ENCODE assay signal across 1 cellular context in the genomic region with DNA sequence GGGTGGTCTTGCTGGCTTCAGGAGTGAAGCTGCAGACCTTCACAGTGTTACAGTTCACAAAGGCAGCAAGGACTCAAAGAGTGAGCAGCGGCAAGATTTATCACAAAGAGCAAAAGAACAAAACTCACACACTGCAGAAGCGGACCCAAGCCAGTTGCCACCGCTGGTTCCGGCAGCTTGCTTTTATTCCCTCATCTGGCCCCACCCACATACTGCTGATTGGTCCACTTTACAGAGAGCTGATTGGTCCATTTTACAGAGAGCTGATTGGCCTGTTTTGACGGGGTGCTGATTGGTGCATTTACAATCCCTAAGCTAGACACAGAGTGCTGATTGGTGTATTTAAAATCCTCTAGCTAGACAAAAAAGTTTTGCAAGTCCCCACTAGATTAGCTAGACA.
A peak's percentile ranks its signal among the peaks of the same experiment; 100 is the strongest.
TF ChIP-seq lines count a peak whose summit lies in the region.

No MANE protein-coding gene starts in this region.

TF ChIP-seq in K562, 482 proteins besides CTCF, POLR2A, EP300 and RAD21:
- no peak for TF ChIP-seq NCOR1 (IDR thresholded peaks at IDR 0.05)
- no peak for TF ChIP-seq NONO (IDR thresholded peaks at IDR 0.05; ENCODE audit: low read depth in 2 of 2, low read length in 1 of 2)
- no peak for TF ChIP-seq ARID2 (IDR thresholded peaks at IDR 0.05)
- TF ChIP-seq, protein P1, sequence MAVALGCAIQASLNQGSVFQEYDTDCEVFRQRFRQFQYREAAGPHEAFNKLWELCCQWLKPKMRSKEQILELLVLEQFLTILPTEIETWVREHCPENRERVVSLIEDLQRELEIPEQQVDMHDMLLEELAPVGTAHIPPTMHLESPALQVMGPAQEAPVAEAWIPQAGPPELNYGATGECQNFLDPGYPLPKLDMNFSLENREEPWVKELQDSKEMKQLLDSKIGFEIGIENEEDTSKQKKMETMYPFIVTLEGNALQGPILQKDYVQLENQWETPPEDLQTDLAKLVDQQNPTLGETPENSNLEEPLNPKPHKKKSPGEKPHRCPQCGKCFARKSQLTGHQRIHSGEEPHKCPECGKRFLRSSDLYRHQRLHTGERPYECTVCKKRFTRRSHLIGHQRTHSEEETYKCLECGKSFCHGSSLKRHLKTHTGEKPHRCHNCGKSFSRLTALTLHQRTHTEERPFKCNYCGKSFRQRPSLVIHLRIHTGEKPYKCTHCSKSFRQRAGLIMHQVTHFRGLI (CRISPR knock-in tag; IDR thresholded peaks at IDR 0.05): no peak
- TF ChIP-seq NFYB (IDR thresholded peaks at IDR 0.05; ENCODE audit: extremely low read depth, insufficient read length): peak; percentile 61
- TF ChIP-seq SMARCA5 (IDR thresholded peaks at IDR 0.05): no peak
- no peak for TF ChIP-seq BDP1 (IDR thresholded peaks at IDR 0.05; ENCODE audit: insufficient read depth, insufficient read length)
